Comparison of ENCODE assay signal across 8 cellular contexts in genomic region chr1:235415008-235415904, GRCh38. TPM values are rescaled to one million over a fixed set of nuclear protein-coding genes. Genes with fewer than 3 reads are reported as not detected.
DNase-seq lines count a peak whose midpoint lies in the region; ATAC-seq and TF ChIP-seq lines count a peak whose summit lies in the region.

No MANE protein-coding gene starts in this region.

- ATAC-seq in HG02798 (IDR thresholded peaks at IDR 0.05; ENCODE audit: poor library complexity, unreplicated experiment): peak; percentile 80
- peak; percentile 78 for ATAC-seq in left lobe of liver

- H3K36me3 ChIP-seq in GM06990 (ENCODE audit: control insufficient read depth, insufficient read depth, low read length): no peaks in the 10 kb centered on the region

- TF ChIP-seq CTCF in GM06990 (IDR thresholded peaks at IDR 0.05; ENCODE audit: insufficient read depth, low read length, poor library complexity, severe bottlenecking): peak; percentile 74

- no peaks in the 10 kb centered on the region for H3K27me3 ChIP-seq in GM06990 (replicated peaks; ENCODE audit: control insufficient read depth, insufficient read depth, low read length)

- H3K4me3 ChIP-seq in GM06990 (replicated peaks; ENCODE audit: low read depth, low read length): no peak overlapping the region

- DNase-seq in GM06990 (ENCODE audit: extremely low read depth, insufficient read length): no peak
- peak; percentile 35 to 73 for DNase-seq in NCI-H446 (lab: John Stamatoyannopoulos, UW)
- peak; percentile 48 for DNase-seq in activated CD4-positive, CD25-positive, alpha-beta regulatory T cell treated with anti-CD3 and anti-CD28 coated beads, Interleukin-2, amount 50 U/mL, for 72 hours
- DNase-seq in cerebellum (ENCODE audit: low spot score): peak; percentile 26
- peak; percentile 68 for DNase-seq in left lobe of liver (ENCODE audit: low spot score)
- DNase-seq in stimulated activated CD4-positive, alpha-beta T cell treated with anti-CD3 and anti-CD28 coated beads, Interleukin-4, amount 100 ng/mL, for 48 hours (ENCODE audit: low read depth in 2 of 2): peak; percentile 30 to 50
- no peak for DNase-seq in cerebellar nuclear complex (lab: John Stamatoyannopoulos, UW)

RNA-seq across cellular contexts. Expression of gene TBCE, which starts 48.0 kb away (rescaled TPM):
- total RNA-seq in cerebellum (39.1 TPM), left lobe of liver (13.6 TPM)

Comparison
In these comparisons a context has a peak if more than half of its experiments do, and no peak if none do; other contexts are left out.
1. DNase-seq: peak in NCI-H446 (2 of 2), activated CD4-positive, CD25-positive, alpha-beta regulatory T cell treated with anti-CD3 and anti-CD28 coated beads, Interleukin-2, amount 50 U/mL, for 72 hours (single experiment), cerebellum (single experiment), left lobe of liver (single experiment) and stimulated activated CD4-positive, alpha-beta T cell treated with anti-CD3 and anti-CD28 coated beads, Interleukin-4, amount 100 ng/mL, for 48 hours (2 of 2); none in GM06990 (single experiment) and cerebellar nuclear complex (0 of 2).